In the genomic region with DNA sequence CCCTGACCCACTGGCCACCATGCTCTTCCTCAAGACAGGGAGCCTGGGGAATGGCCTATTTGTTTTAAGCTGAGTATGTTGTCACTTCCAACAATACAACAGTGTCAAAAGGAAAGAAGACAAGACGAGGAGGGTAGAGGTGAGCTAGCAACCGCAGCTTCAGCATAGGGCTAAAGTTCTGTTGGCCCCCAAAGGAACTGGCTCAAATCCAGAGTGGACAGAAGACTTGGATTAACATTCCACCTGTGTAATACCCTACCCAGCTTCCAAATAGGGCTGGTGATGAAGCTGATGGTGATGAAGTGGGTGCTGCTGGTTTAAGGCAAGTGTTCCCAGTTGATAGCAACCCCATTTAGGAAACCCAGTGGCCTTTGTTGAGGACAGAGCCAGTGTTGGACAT, we compare ENCODE assay signal across 10 cellular contexts. TPM values are rescaled to one million over a fixed set of nuclear protein-coding genes. Genes with fewer than 3 reads are reported as not detected.
"Had no signal": no experiment of that assay in that cellular context is flagged by ENCODE, and none has a peak within 500 bp of the region (broad histone marks: within the 10 kb centered on the region; RNA-seq: fewer than 3 reads in every experiment).

No MANE protein-coding gene starts in this region.

- H3K4me3 Mint-ChIP-seq: GM23338, HFFc6 had no signal

- H3K9me3 ChIP-seq: HAP-1 had no signal

- DNase-seq: H7, HFFc6, KBM-7 had no signal

- ATAC-seq: GM23338, HCT116 had no signal

- H3K36me3 ChIP-seq: HAP-1 had no signal

- FAIRE-seq: HTR-8/SVneo had no signal

- H3K4me1 Mint-ChIP-seq: IgD-negative memory B cell had no signal

- H3K27ac Mint-ChIP-seq: GM23338, HFFc6, IgD-negative memory B cell had no signal

- H3K4me3 ChIP-seq: GM23338, HAP-1 had no signal

- H3K27ac ChIP-seq: KMS-11 had no signal

RNA-seq across cellular contexts. Expression of a gene that starts 31.7 kb away (rescaled TPM):
- total RNA-seq: HFFc6 had no signal

RNA-seq across cellular contexts. Expression of a gene that starts 53.3 kb away (rescaled TPM):
- total RNA-seq: H4, HFFc6 had no signal
